ENCODE assay signal across 9 cellular contexts in the genomic region with DNA sequence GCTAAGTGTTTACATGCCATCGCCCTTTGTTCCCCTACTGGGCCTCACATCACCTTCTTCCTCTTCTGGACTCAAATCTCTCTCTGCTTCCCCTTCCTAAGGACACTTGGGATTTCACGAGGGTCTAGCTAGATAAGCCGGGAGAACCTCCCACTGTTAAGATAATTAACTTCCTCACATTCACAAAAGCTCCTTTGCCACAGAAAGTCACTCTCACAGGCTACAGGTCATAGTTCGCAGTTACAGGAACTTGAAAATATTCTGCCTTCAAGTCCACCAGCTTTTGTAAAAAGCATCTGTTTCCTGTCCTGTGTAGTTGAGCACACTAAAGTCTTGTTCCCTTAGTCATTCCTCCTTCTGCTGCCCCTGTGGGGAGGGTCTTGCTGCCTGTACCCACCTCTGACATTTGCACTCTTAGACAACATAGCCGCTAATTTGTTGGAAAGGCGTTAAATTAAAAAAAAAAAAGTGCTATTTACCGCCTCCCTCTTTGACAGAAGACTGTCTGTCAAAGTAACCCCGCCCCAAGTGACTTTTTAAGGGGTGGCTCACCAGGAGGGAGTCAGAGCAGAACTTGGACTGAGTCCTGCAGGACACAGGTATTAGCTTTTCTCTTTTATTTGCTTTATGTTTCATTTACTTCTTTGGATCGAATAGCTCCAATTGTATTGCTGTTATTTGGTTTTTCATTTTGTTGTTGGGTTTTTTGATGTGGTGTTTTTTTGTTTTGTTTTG. TPM values are rescaled to one million over a fixed set of nuclear protein-coding genes. Genes with fewer than 3 reads are reported as not detected.
DNase-seq lines count a peak whose midpoint lies in the region; ATAC-seq and TF ChIP-seq lines count a peak whose summit lies in the region.
"Had no signal": no experiment of that assay in that cellular context is flagged by ENCODE, and none has a peak within 500 bp of the region (broad histone marks: within the 10 kb centered on the region; RNA-seq: fewer than 3 reads in every experiment).

No MANE protein-coding gene starts in this region.

- WGBS in esophagus, 2 donors = 22 to 25% methylated on average over 9 of the region's 9 CpGs

- peak; percentile 49 for ATAC-seq in HG03280 (IDR thresholded peaks at IDR 0.05; ENCODE audit: unreplicated experiment)
- no peak for ATAC-seq in HG02840 (IDR thresholded peaks at IDR 0.05; ENCODE audit: low FRiP score, unreplicated experiment)
- ATAC-seq in HG02642 (IDR thresholded peaks at IDR 0.05; ENCODE audit: poor library complexity, unreplicated experiment) = no peak
- ATAC-seq: HCT116 had no signal

- no peaks in the 10 kb centered on the region for H3K4me1 ChIP-seq in esophagus (ENCODE audit: control insufficient read depth in 2 of 2, insufficient read depth in 2 of 2, low read length in 1 of 2)

- intact Hi-C loops in posterior vena cava (cut with DNase I) = no loop called here

- peak overlapping the region; percentile 85 for H3K4me3 ChIP-seq in GM12864 (ENCODE audit: low read depth, low read length)
- peak overlapping the region in 1 of 2 donors; percentile 28 for H3K4me3 ChIP-seq in esophagus (ENCODE audit: low read depth in 1 of 2, low read length in 2 of 2)

- H3K27ac ChIP-seq in esophagus (ENCODE audit: low read depth in 2 of 2, low read length in 1 of 2) = peak overlapping the region; percentile 53 to 56

- DNase-seq in GM12864 (ENCODE audit: low read depth) (no peak), posterior vena cava (ENCODE audit: low spot score) (no peak)
- DNase-seq in activated CD4-positive, alpha-beta T cell treated with anti-CD3 and anti-CD28 coated beads for 24 hours (ENCODE audit: low read depth in 2 of 2) = peak; percentile 54 to 70
- peak; percentile 71 to 78 for DNase-seq in stimulated activated CD4-positive, alpha-beta T cell treated with anti-CD3 and anti-CD28 coated beads, Interleukin-2, amount 100 ng/mL, for 24 hours

- no peaks in the 10 kb centered on the region for H3K27me3 ChIP-seq in esophagus (ENCODE audit: control insufficient read depth in 1 of 2, insufficient read depth in 2 of 2, low read length in 2 of 2)

- H3K36me3 ChIP-seq in esophagus (ENCODE audit: control insufficient read depth in 2 of 2, insufficient read depth in 2 of 2, low read length in 1 of 2) = no peaks in the 10 kb centered on the region

- no peaks in the 10 kb centered on the region for H3K9me3 ChIP-seq in esophagus (ENCODE audit: control insufficient read depth in 2 of 2, insufficient read depth in 1 of 2, low read depth in 1 of 2, low read length in 1 of 2)

- TF ChIP-seq CTCF in GM12864 (IDR thresholded peaks at IDR 0.05; ENCODE audit: low read depth, low read length, missing control alignments) = no peak

RNA-seq across cellular contexts. Expression of a gene that starts 26.8 kb away (rescaled TPM):
- polyA plus RNA-seq in esophagus = under 1 TPM; 0.24 to 0.66 TPM
- 1 to 10 TPM in 1 of 2 donors, under 1 TPM in 1; 0.48 to 2.5 TPM for total RNA-seq in posterior vena cava

Comparison
In these comparisons a context has a peak if more than half of its experiments do, and no peak if none do; other contexts are left out.
1. DNase-seq: peak in activated CD4-positive, alpha-beta T cell treated with anti-CD3 and anti-CD28 coated beads for 24 hours (2 of 2) and stimulated activated CD4-positive, alpha-beta T cell treated with anti-CD3 and anti-CD28 coated beads, Interleukin-2, amount 100 ng/mL, for 24 hours (2 of 2); none in GM12864 (single experiment) and posterior vena cava (single experiment).